ENCODE assay signal across 18 cellular contexts in the genomic region with DNA sequence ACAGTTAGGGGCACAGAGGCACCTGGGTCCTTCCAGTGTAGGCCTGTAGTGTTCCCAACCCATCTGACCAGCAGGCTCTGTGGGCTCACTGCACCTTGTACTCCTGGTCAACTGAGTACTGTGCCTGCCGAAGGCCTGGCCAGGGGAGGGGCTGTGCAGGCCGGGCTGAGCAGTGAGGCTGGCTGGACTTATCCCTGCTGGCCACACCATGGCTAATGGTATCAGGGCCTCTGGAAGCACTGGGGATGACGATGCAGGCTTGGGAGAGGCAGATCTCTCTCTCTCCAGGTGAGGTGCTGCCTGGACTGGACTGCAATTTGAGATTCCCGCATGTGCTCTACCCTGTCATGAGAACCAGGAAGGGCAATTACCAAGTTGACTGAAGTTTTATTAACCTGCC. TPM values are rescaled to one million over a fixed set of nuclear protein-coding genes. Genes with fewer than 3 reads are reported as not detected.
A peak's percentile ranks its signal among the peaks of the same experiment; 100 is the strongest.
DNase-seq lines count a peak whose midpoint lies in the region; ATAC-seq, FAIRE-seq and TF ChIP-seq lines count a peak whose summit lies in the region.
"Had no signal": no experiment of that assay in that cellular context is flagged by ENCODE, and none has a peak within 500 bp of the region (broad histone marks: within the 10 kb centered on the region; RNA-seq: fewer than 3 reads in every experiment).

No MANE protein-coding gene starts in this region.

- no peak overlapping the region for H3K27ac ChIP-seq in A549
- no peak overlapping the region for H3K27ac ChIP-seq in SK-N-SH (ENCODE audit: low read depth in 2 of 2, low read length in 1 of 2)
- no peak overlapping the region for H3K27ac ChIP-seq in dorsolateral prefrontal cortex

- no peaks in the 10 kb centered on the region for H3K36me3 ChIP-seq in SK-N-SH (replicated peaks in 1 of 2; ENCODE audit: control insufficient read depth in 1 of 2, insufficient read depth in 2 of 2, low read length in 1 of 2)
- H3K36me3 ChIP-seq: MG63 had no signal

- no peak overlapping the region for H3K4me3 ChIP-seq in A549
- no peak overlapping the region for H3K4me3 ChIP-seq in SK-N-SH (ENCODE audit: low read depth in 2 of 2, low read length in 1 of 2)
- no peak overlapping the region for H3K4me3 ChIP-seq in dorsolateral prefrontal cortex
- H3K4me3 ChIP-seq: MG63 had no signal

- H3K9me2 ChIP-seq in SK-N-SH: no peaks in the 10 kb centered on the region

- TF ChIP-seq EP300 in A549 (IDR thresholded peaks at IDR 0.05) (no peak), SK-N-SH (IDR thresholded peaks at IDR 0.05; ENCODE audit: borderline replicate concordance in 1 of 2, low read depth in 1 of 2, low read length in 1 of 2) (no peak)

- H3K4me1 ChIP-seq in A549 (peaks cover 4% of the 10 kb centered on the region; the same call in 2 of the 3 replicates), SK-N-SH (ENCODE audit: control insufficient read depth in 1 of 2, insufficient read depth in 2 of 2, low read depth in 1 of 2, low read length in 1 of 2) (peaks cover 0 to 20% of the 10 kb centered on the region in 2 experiments; a peak in 2 of 4 replicates)

- H3K9me3 ChIP-seq in A549 (peaks cover 8% of the 10 kb centered on the region; the same call in 2 of the 3 replicates), SK-N-SH (0 out of 2 replicates have a peak, but pooled peaks cover 5% of the 10 kb centered on the region)

- no peak for FAIRE-seq in A549 (lab: Jason Lieb, UNC)
- FAIRE-seq: H1 had no signal

- no peak for TF ChIP-seq POLR2A in A549 (IDR thresholded peaks at IDR 0.05; ENCODE audit: low read length)

- DNase-seq in NCI-H2107 treated with DMSO at 0.1 percent for 48 hours (lab: John Stamatoyannopoulos, UW; ENCODE audit: unreplicated experiment): peak; percentile 13
- DNase-seq in NCI-H2107 (lab: John Stamatoyannopoulos, UW): no peak
- DNase-seq in A549 (ENCODE audit: low read depth in 1 of 2, low spot score in 1 of 2): no peak
- DNase-seq in SK-N-SH: peak; percentile 70
- DNase-seq in mesenteric fat pad (ENCODE audit: low spot score): peak; percentile 60
- DNase-seq in dorsolateral prefrontal cortex: no peak
- DNase-seq in activated CD4-positive, alpha-beta T cell treated with anti-CD3 and anti-CD28 coated beads, Interleukin-2, amount 50 U/mL, for 1 hour: no peak
- DNase-seq: DMS53, GF-D8, MG63, NCI-H1436, NCI-H2029 treated with DMSO at 0.1 percent for 48 hours, SIG-M5 had no signal

- no peaks in the 10 kb centered on the region for H3K79me2 ChIP-seq in SK-N-SH (ENCODE audit: insufficient read depth)

- ATAC-seq in A549 (peak; percentile 10 to 43; a peak in 3 of 6 replicates), GM21423 (IDR thresholded peaks at IDR 0.05; ENCODE audit: unreplicated experiment) (no peak)
- ATAC-seq: Panc1 had no signal

- H3K27me3 ChIP-seq in SK-N-SH (ENCODE audit: insufficient read depth) (no peaks in the 10 kb centered on the region), dorsolateral prefrontal cortex (peaks cover 0 to 9% (median 0%) of the 10 kb centered on the region in 45 donors)

- TF ChIP-seq CTCF in A549 (IDR thresholded peaks at IDR 0.05) (no peak), SK-N-SH (IDR thresholded peaks at IDR 0.05) (no peak), dorsolateral prefrontal cortex (IDR thresholded peaks at IDR 0.05 in 54 of 56, conservative IDR thresholded peaks at IDR 0.05 in 2 of 56; ENCODE audit: low read depth in 1 of 56, partially characterized antibody in 56 of 56) (no peak)

- intact Hi-C loops in dorsolateral prefrontal cortex (cut with DNase I): no loop called here

- no peaks in the 10 kb centered on the region for H3F3A ChIP-seq in SK-N-SH (replicated peaks; ENCODE audit: insufficient read depth)

- H3K9ac ChIP-seq in SK-N-SH: no peak overlapping the region

- H2AFZ ChIP-seq in SK-N-SH (ENCODE audit: low read depth): no peak overlapping the region

- WGBS in A549 (ENCODE audit: missing lambda C conversion rate): 74% methylated on average over 3 of the region's 4 CpGs
- WGBS in SK-N-SH (ENCODE audit: low lambda C conversion rate): 31% methylated on average over 4 of the region's 4 CpGs

- TF ChIP-seq RAD21 in A549 (conservative IDR thresholded peaks at IDR 0.05 in 1 of 2, IDR thresholded peaks at IDR 0.05 in 1 of 2) (no peak), SK-N-SH (IDR thresholded peaks at IDR 0.05; ENCODE audit: low read length) (no peak)

- POLR2A ChIA-PET in A549 (lab: Yijun Ruan, JAX) (interaction anchor here (0.6 kb wide), 1 partner anchor 506 kb away, joined by 8 read pairs; no protein-coding TSS in a partner anchor), SK-N-SH (lab: Yijun Ruan, JAX) (no interaction called here)

- no peaks in the 10 kb centered on the region for H4K20me1 ChIP-seq in SK-N-SH (ENCODE audit: insufficient read depth)

- CTCF ChIA-PET in A549 (lab: Yijun Ruan, JAX): interaction anchor here (1.1 to 2.0 kb wide), 2 partner anchors 14 to 139 kb away, joined by 4 read pairs; no protein-coding TSS in a partner anchor
- CTCF ChIA-PET in SK-N-SH (lab: Yijun Ruan, JAX): interaction anchor here (0.6 to 3.2 kb wide), 9 partner anchors 9 to 333 kb away, joined by 3 to 19 read pairs (median 5); no protein-coding TSS in a partner anchor

- H3K4me2 ChIP-seq in A549: no peak overlapping the region
- no peak overlapping the region for H3K4me2 ChIP-seq in SK-N-SH

TF ChIP-seq in A549, 52 proteins besides CTCF, POLR2A, EP300 and RAD21:
- no peak for TF ChIP-seq BHLHE40 (IDR thresholded peaks at IDR 0.05; ENCODE audit: low read depth, low read length)
- TF ChIP-seq, protein P1, sequence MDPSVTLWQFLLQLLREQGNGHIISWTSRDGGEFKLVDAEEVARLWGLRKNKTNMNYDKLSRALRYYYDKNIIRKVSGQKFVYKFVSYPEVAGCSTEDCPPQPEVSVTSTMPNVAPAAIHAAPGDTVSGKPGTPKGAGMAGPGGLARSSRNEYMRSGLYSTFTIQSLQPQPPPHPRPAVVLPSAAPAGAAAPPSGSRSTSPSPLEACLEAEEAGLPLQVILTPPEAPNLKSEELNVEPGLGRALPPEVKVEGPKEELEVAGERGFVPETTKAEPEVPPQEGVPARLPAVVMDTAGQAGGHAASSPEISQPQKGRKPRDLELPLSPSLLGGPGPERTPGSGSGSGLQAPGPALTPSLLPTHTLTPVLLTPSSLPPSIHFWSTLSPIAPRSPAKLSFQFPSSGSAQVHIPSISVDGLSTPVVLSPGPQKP (IDR thresholded peaks at IDR 0.05; ENCODE audit: low read depth, low read length): no peak
- no peak for TF ChIP-seq FOXS1 (CRISPR knock-in tag; IDR thresholded peaks at IDR 0.05)
- no peak for TF ChIP-seq NR3C1 (IDR thresholded peaks at IDR 0.05)
- no peak for TF ChIP-seq KDM1A (IDR thresholded peaks at IDR 0.05; ENCODE audit: low read depth)
- TF ChIP-seq POLR2AphosphoS2 (conservative IDR thresholded peaks at IDR 0.05; ENCODE audit: low read length): no peak

TF ChIP-seq in SK-N-SH, 30 proteins besides CTCF, POLR2A, EP300 and RAD21:
- peak; percentile 29; the same call in 1 of the 2 replicates for TF ChIP-seq GATA2 (CRISPR knock-in tag; IDR thresholded peaks at IDR 0.05)
- no peak for TF ChIP-seq CHD2 (IDR thresholded peaks at IDR 0.05; ENCODE audit: low read length, partially characterized antibody)
TF ChIP-seq in SK-N-SH: peak in this region for 1.

RNA-seq across cellular contexts. Expression of a gene that starts 59.0 kb away (rescaled TPM):
- polyA plus RNA-seq in A549 (2011; rRNA removed) (0.57 and 1.0 TPM in 2 replicates), A549 (2017; fragmentation: RNase III; extraction: RNeasy Plus Mini Kit Qiagen cat#74134 plus additional on column Dnase treatment) (0.36 to 0.45 TPM (median 0.44 TPM) in 3 replicates), SK-N-SH (2012; rRNA removed) (0.02 TPM in 2 replicates)
- 0.25 and 0.27 TPM in 2 replicates for polyA plus RNA-seq in A549 (2012; cell fraction: cytosol; rRNA removed)
- 0.43 and 0.62 TPM in 2 replicates for polyA plus RNA-seq in A549 (2012; cell fraction: nucleus; rRNA removed)
- polyA minus RNA-seq in A549 (2011; rRNA and poly(A)+ RNA removed): 1.7 and 3.0 TPM in 2 replicates
- 0.01 and 0.04 TPM in 2 replicates for polyA plus RNA-seq in SK-N-SH (2012; cell fraction: cytosol; rRNA removed)
- 0.02 and 0.04 TPM in 2 replicates for polyA plus RNA-seq in SK-N-SH (2012; cell fraction: nucleus; rRNA removed)
- total RNA-seq in mesenteric fat pad (0.84 TPM), dorsolateral prefrontal cortex (10 to 100 TPM in 16 of 120 experiments, 1 to 10 TPM in 104; 4.6 to 13.3 (median 8.1) TPM)
- total RNA-seq: LHCN-M2 had no signal
- polyA plus RNA-seq: CD14-positive monocyte had no signal

Comparison
In these comparisons a context has a peak if more than half of its experiments do, and no peak if none do; other contexts are left out.
1. DNase-seq: peak in NCI-H2107 treated with DMSO at 0.1 percent for 48 hours (single experiment), SK-N-SH (single experiment) and mesenteric fat pad (single experiment); none in NCI-H2107 (single experiment), A549 (0 of 2), dorsolateral prefrontal cortex (0 of 10) and activated CD4-positive, alpha-beta T cell treated with anti-CD3 and anti-CD28 coated beads, Interleukin-2, amount 50 U/mL, for 1 hour (single experiment).